Comparison of ENCODE assay signal across 1 cellular context in the genomic region with DNA sequence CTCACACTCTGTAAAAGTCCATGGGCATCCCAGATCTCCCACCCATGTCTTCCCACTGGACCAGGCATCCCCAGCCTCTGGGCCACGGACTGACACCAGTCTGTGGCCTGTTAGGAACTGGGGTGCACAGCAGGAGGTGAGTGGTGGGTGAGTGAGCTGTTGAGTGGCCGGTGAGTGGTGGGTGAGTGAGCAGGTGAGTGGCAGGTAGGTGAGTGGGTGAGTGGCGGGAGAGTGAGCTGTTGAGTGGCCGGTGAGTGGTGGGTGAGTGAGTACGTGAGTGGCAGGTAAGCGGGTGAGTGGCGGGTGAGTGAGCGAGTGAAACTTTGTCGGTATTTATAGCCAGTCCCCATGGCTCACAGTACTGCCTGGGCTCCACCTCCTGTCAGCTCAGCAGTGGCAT.
TF ChIP-seq lines count a peak whose summit lies in the region.

No MANE protein-coding gene starts in this region.

TF ChIP-seq in H1, 55 proteins besides CTCF, POLR2A, EP300 and RAD21:
- TF ChIP-seq, protein P1, sequence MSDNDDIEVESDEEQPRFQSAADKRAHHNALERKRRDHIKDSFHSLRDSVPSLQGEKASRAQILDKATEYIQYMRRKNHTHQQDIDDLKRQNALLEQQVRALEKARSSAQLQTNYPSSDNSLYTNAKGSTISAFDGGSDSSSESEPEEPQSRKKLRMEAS (IDR thresholded peaks at IDR 0.05), result no peak
- no peak for TF ChIP-seq BCL11A (IDR thresholded peaks at IDR 0.05; ENCODE audit: low read depth in 2 of 2, low read length in 2 of 2)
- TF ChIP-seq TBP (IDR thresholded peaks at IDR 0.05; ENCODE audit: low read depth, low read length), result no peak
- TF ChIP-seq TCF12 (IDR thresholded peaks at IDR 0.05; ENCODE audit: low read depth, low read length), result no peak
- TF ChIP-seq GABPA (IDR thresholded peaks at IDR 0.05; ENCODE audit: borderline replicate concordance, insufficient read depth, low read length), result no peak
- no peak for TF ChIP-seq NANOG (IDR thresholded peaks at IDR 0.05; ENCODE audit: insufficient read depth, low read depth, low read length, poor library complexity, severe bottlenecking)
- TF ChIP-seq EZH2 (IDR thresholded peaks at IDR 0.05; ENCODE audit: low read depth, low read length, severe bottlenecking), result no peak
- TF ChIP-seq FOSL1 (IDR thresholded peaks at IDR 0.05; ENCODE audit: insufficient read depth, low read depth, low read length), result no peak
- no peak for TF ChIP-seq SRF (IDR thresholded peaks at IDR 0.05; ENCODE audit: low read depth, low read length)
- TF ChIP-seq, protein P2, sequence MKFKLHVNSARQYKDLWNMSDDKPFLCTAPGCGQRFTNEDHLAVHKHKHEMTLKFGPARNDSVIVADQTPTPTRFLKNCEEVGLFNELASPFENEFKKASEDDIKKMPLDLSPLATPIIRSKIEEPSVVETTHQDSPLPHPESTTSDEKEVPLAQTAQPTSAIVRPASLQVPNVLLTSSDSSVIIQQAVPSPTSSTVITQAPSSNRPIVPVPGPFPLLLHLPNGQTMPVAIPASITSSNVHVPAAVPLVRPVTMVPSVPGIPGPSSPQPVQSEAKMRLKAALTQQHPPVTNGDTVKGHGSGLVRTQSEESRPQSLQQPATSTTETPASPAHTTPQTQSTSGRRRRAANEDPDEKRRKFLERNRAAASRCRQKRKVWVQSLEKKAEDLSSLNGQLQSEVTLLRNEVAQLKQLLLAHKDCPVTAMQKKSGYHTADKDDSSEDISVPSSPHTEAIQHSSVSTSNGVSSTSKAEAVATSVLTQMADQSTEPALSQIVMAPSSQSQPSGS (IDR thresholded peaks at IDR 0.05; ENCODE audit: low read length), result no peak
- TF ChIP-seq POU5F1 (IDR thresholded peaks at IDR 0.05; ENCODE audit: low read depth, low read length), result no peak
- TF ChIP-seq TAF7 (optimal IDR thresholded peaks at IDR 0.05; ENCODE audit: borderline replicate concordance, low read depth, low read length), result no peak
- no peak for TF ChIP-seq KDM4A (IDR thresholded peaks at IDR 0.05; ENCODE audit: low read depth, low read length, severe bottlenecking)
- no peak for TF ChIP-seq HDAC2 (IDR thresholded peaks at IDR 0.05; ENCODE audit: borderline replicate concordance in 1 of 2, low read depth in 2 of 2, low read length in 2 of 2)
- TF ChIP-seq NRF1 (IDR thresholded peaks at IDR 0.05; ENCODE audit: low read depth, low read length), result no peak
- no peak for TF ChIP-seq TAF1 (IDR thresholded peaks at IDR 0.05; ENCODE audit: low read depth, low read length)
